Comparison of ENCODE assay signal across 20 cellular contexts in the genomic region with DNA sequence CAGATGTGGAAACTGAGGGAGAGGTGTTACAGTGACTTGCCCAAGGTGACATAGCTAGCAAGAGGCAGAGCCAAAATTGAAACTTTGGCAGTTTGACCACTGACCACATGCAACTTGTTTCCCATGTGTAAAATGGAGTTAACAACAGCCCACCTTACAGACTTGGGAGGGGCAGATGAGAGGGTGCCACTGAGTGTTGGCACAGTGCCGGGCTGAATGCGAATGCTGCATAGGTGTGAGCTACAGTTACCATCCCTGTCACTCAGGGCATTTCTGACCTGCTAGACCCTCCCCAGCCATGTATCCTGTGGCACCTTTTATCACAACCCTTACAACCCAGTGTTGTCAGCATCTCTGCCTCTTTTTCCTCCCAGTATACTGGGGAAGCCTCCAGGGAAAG. TPM values are rescaled to one million over a fixed set of nuclear protein-coding genes. Genes with fewer than 3 reads are reported as not detected.
"Had no signal": no experiment of that assay in that cellular context is flagged by ENCODE, and none has a peak within 500 bp of the region (broad histone marks: within the 10 kb centered on the region; RNA-seq: fewer than 3 reads in every experiment).

No MANE protein-coding gene starts in this region.

- H3K9me3 Mint-ChIP-seq: mesothelial cell of epicardium had no signal

- ATAC-seq: foreskin keratinocyte, gastroesophageal sphincter, heart left ventricle, left cardiac atrium, left lung, left ventricle myocardium superior, lower lobe of right lung, mucosa of descending colon had no signal

- H3K27me3 ChIP-seq: colonic mucosa, esophagus muscularis mucosa, foreskin keratinocyte, gastroesophageal sphincter, heart left ventricle, hepatocyte, left lung had no signal

- H3K9me3 ChIP-seq: colonic mucosa, esophagus muscularis mucosa, gastroesophageal sphincter, lower lobe of right lung, mucosa of descending colon had no signal

- H3K4me1 Mint-ChIP-seq: endodermal cell had no signal

- H3K27ac ChIP-seq: colonic mucosa, esophagus muscularis mucosa, foreskin keratinocyte, gastroesophageal sphincter, heart left ventricle, hepatocyte, left lung, lower lobe of right lung had no signal

- H3K4me1 ChIP-seq: colonic mucosa, esophagus muscularis mucosa, foreskin keratinocyte, gastroesophageal sphincter, left lung, lower lobe of right lung had no signal

- H3K27me3 Mint-ChIP-seq: dendritic cell treated with granulocyte-macrophage colony-stimulating factor and Interleukin-4, amounts not matched to agents 40 ng/mL and 50 ng/mL, for 4 days had no signal

- H3K4me3 ChIP-seq: colonic mucosa, esophagus muscularis mucosa, gastroesophageal sphincter, heart left ventricle, hepatocyte, left lung, lower lobe of right lung, mucosa of descending colon had no signal

- H3K27ac Mint-ChIP-seq: dendritic cell treated with granulocyte-macrophage colony-stimulating factor and Interleukin-4, amounts not matched to agents 40 ng/mL and 50 ng/mL, for 4 days; endodermal cell; mesothelial cell of epicardium had no signal

- H3K4me3 Mint-ChIP-seq: dendritic cell treated with granulocyte-macrophage colony-stimulating factor and Interleukin-4, amounts not matched to agents 40 ng/mL and 50 ng/mL, for 4 days; endodermal cell; mesothelial cell of epicardium had no signal

- DNase-seq: colonic mucosa; cortex of kidney; effector memory CD4-positive, alpha-beta T cell; endodermal cell; foreskin keratinocyte; heart left ventricle; hypothalamus; left cardiac atrium; left lung; left ventricle myocardium superior; lower lobe of right lung; mesenchymal stem cell; mucosa of descending colon had no signal

RNA-seq across cellular contexts. Expression of a gene that starts 50.8 kb away (rescaled TPM):
- total RNA-seq: esophagus muscularis mucosa, gastroesophageal sphincter, left ventricle myocardium superior, mesenteric fat pad had no signal
- polyA plus RNA-seq: esophagus had no signal
